ENCODE assay signal across 21 cellular contexts in the genomic region with DNA sequence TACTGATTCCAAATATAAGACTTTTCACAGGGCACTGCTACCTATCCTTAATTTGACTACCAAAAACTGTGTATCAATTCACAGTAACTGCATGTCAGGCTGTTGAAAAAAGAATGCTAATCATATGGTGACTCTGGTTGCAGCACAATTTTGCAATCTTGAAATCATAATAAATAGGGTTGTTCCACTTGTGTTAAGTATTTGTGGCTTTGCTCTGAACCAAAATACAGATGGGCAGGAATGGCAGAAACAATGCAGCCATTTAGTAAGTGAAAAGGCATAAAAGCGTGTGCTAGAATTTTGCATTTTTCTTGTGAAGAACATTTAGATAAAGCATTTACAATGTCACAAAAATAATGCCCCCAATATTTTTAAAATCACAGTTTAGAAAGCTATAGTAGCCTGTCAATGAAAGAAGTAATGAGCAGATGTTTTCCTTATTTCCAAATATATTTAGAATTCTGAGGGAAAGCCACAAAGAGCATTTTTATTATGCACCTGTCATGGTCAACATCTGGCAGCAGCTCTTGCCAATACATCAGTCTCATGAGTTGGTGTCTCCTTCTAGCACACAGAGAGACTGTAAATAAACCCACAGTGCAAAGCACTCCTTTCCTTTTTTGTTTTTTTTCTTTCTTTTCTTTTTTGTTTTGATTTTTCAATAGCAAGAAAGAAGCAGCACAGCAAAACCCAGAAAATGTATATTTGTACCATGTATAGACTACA.
DNase-seq lines count a peak whose midpoint lies in the region; ATAC-seq lines count a peak whose summit lies in the region.
"Had no signal": no experiment of that assay in that cellular context is flagged by ENCODE, and none has a peak within 500 bp of the region (broad histone marks: within the 10 kb centered on the region; RNA-seq: fewer than 3 reads in every experiment).

No MANE protein-coding gene starts in this region.

- peak overlapping the region; percentile 15; the same call in 1 of the 2 replicates for H3K4me2 ChIP-seq in BLaER1
- H3K4me2 ChIP-seq: PC-9 had no signal

- peak; percentile 26 for DNase-seq in MV-4-11 (lab: John Stamatoyannopoulos, UW)
- DNase-seq in RPMI8226 = peak; percentile 74
- DNase-seq in fibroblast of peridontal ligament (ENCODE audit: extremely low read depth) = peak; percentile 33
- DNase-seq in islet precursor cell = no peak
- DNase-seq: CD4-positive, CD25-positive, alpha-beta regulatory T cell; COR-L47; DMS153; EL; H7; NCI-H1417 treated with DMSO at 0.1 percent for 48 hours; NCI-H2081; NCI-H774; PC-9; SW 1271; T-helper 2 cell had no signal

- H3K27ac ChIP-seq in BLaER1 = no peak overlapping the region
- H3K27ac ChIP-seq: PC-9, SJSA1 had no signal

- H3K36me3 ChIP-seq in BLaER1 = no peaks in the 10 kb centered on the region
- H3K36me3 ChIP-seq: SJSA1 had no signal

- ATAC-seq in GM21390 (IDR thresholded peaks at IDR 0.05; ENCODE audit: unreplicated experiment) (no peak), GM21737 (IDR thresholded peaks at IDR 0.05; ENCODE audit: unreplicated experiment) (no peak), GM21723 (IDR thresholded peaks at IDR 0.05; ENCODE audit: unreplicated experiment) (no peak)
- ATAC-seq: K562 had no signal

- no peaks in the 10 kb centered on the region for H3K27me3 ChIP-seq in BLaER1
- H3K27me3 ChIP-seq: SJSA1 had no signal

- no peak overlapping the region for H3K4me3 ChIP-seq in BLaER1
- H3K4me3 ChIP-seq: K562, PC-9, SJSA1 had no signal

- H3K9ac ChIP-seq in BLaER1 = no peak overlapping the region

- no peaks in the 10 kb centered on the region for H3K9me3 ChIP-seq in BLaER1
- H3K9me3 ChIP-seq: SJSA1 had no signal

- peaks cover 11% of the 10 kb centered on the region; the same call in 1 of the 2 replicates for H3K4me1 ChIP-seq in BLaER1
- H3K4me1 ChIP-seq: SJSA1 had no signal

- no peaks in the 10 kb centered on the region for H4K20me1 ChIP-seq in BLaER1
